1 cellular context compared by ENCODE assay signal in genomic region chr4:119641765-119642164, GRCh38.
TF ChIP-seq lines count a peak whose summit lies in the region.

No MANE protein-coding gene starts in this region.

TF ChIP-seq in IMR-90, 13 proteins besides CTCF, POLR2A, EP300 and RAD21 (continued from another document):
- TF ChIP-seq, protein P1, sequence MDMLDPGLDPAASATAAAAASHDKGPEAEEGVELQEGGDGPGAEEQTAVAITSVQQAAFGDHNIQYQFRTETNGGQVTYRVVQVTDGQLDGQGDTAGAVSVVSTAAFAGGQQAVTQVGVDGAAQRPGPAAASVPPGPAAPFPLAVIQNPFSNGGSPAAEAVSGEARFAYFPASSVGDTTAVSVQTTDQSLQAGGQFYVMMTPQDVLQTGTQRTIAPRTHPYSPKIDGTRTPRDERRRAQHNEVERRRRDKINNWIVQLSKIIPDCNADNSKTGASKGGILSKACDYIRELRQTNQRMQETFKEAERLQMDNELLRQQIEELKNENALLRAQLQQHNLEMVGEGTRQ (IDR thresholded peaks at IDR 0.05; ENCODE audit: low read depth, low read length): no peak
- TF ChIP-seq MAFK (IDR thresholded peaks at IDR 0.05; ENCODE audit: low read depth, low read length): no peak
- TF ChIP-seq CHD1 (IDR thresholded peaks at IDR 0.05; ENCODE audit: low read depth, low read length): no peak
- TF ChIP-seq RCOR1 (IDR thresholded peaks at IDR 0.05; ENCODE audit: insufficient replicate concordance, low read length): no peak
- no peak for TF ChIP-seq SMC3 (IDR thresholded peaks at IDR 0.05; ENCODE audit: low read depth, low read length)
TF ChIP-seq in IMR-90: peak in this region for 0.
